Comparison of ENCODE assay signal across 24 cellular contexts in genomic region chr20:44707259-44707580, GRCh38. TPM values are rescaled to one million over a fixed set of nuclear protein-coding genes. Genes with fewer than 3 reads are reported as not detected.
"Had no signal": no experiment of that assay in that cellular context is flagged by ENCODE, and none has a peak within 500 bp of the region (broad histone marks: within the 10 kb centered on the region; RNA-seq: fewer than 3 reads in every experiment).

No MANE protein-coding gene starts in this region.

- H3K4me1 ChIP-seq: body of pancreas had no signal

- H3K27me3 ChIP-seq: body of pancreas, left lung, neural progenitor cell had no signal

- H3K4me3 ChIP-seq: body of pancreas, left lung, neural progenitor cell, SK-N-MC had no signal

- DNase-seq: activated CD4-positive, alpha-beta memory T cell treated with anti-CD3 and anti-CD28 coated beads, Interleukin-2, amount 10 ng/mL, durations not matched to agents 7 days and 5 days; activated CD4-positive, alpha-beta T cell treated with anti-CD3 and anti-CD28 coated beads, Interleukin-2, amount 10 ng/mL, durations not matched to agents 24 days and 14 days; activated effector memory CD4-positive, alpha-beta T cell treated with Interleukin-2 at 50 U/mL for 16 hours; activated naive CD4-positive, alpha-beta T cell treated with anti-CD3 and anti-CD28 coated beads for 36 hours; activated naive CD8-positive, alpha-beta T cell treated with anti-CD3 and anti-CD28 coated beads, Interleukin-2, amount 10 ng/mL, durations not matched to agents 7 days and 5 days; activated T-cell treated with anti-CD3 and anti-CD28 coated beads, Interleukin-2, amount 50 U/mL, for 72 hours; body of pancreas; effector memory CD4-positive, alpha-beta T cell; immature natural killer cell; left lung; naive thymus-derived CD8-positive, alpha-beta T cell; stimulated activated CD4-positive, alpha-beta T cell treated with anti-CD3 and anti-CD28 coated beads, Interleukin-12 subunit alpha, Interleukin-12 subunit beta, amount 100 ng/mL, for 4 hours; stimulated activated CD4-positive, alpha-beta T cell treated with anti-CD3 and anti-CD28 coated beads, Interleukin-4, amount 100 ng/mL, for 4 hours; SW 1271; T-helper 2 cell; trophoblast cell had no signal

- H3K27ac ChIP-seq: body of pancreas, left lung, neural progenitor cell, SK-N-MC had no signal

- ATAC-seq: activated CD4-positive, CD25-positive, alpha-beta regulatory T cell treated with anti-CD3 and anti-CD28 coated beads, Interleukin-2, amount 50 U/mL, for 24 hours; activated T-cell treated with anti-CD3 and anti-CD28 coated beads, Interleukin-2, amount 50 U/mL, for 72 hours; body of pancreas; left lung; naive thymus-derived CD8-positive, alpha-beta T cell had no signal

- H3K36me3 ChIP-seq: left lung, neural progenitor cell had no signal

- H3K9me3 ChIP-seq: body of pancreas, left lung had no signal

RNA-seq across cellular contexts. Expression of gene CCN5, which starts 7.9 kb away (rescaled TPM):
- total RNA-seq: activated CD4-positive, alpha-beta memory T cell treated with anti-CD3 and anti-CD28 coated beads, Interleukin-2, amount 10 ng/mL, durations not matched to agents 7 days and 5 days; activated CD4-positive, alpha-beta T cell treated with anti-CD3 and anti-CD28 coated beads, Interleukin-2, amount 10 ng/mL, durations not matched to agents 24 days and 14 days; activated naive CD4-positive, alpha-beta T cell treated with anti-CD3 and anti-CD28 coated beads for 36 hours; activated naive CD8-positive, alpha-beta T cell treated with anti-CD3 and anti-CD28 coated beads, Interleukin-2, amount 10 ng/mL, durations not matched to agents 7 days and 5 days; activated T-cell treated with anti-CD3 and anti-CD28 coated beads, Interleukin-2, amount 50 U/mL, for 72 hours; dermis microvascular lymphatic vessel endothelial cell; kidney epithelial cell; lung microvascular endothelial cell; mesothelial cell of epicardium; naive thymus-derived CD8-positive, alpha-beta T cell; progenitor cell of endocrine pancreas had no signal

RNA-seq across cellular contexts. Expression of gene KCNK15, which starts 38.4 kb away (rescaled TPM):
- total RNA-seq: activated CD4-positive, alpha-beta memory T cell treated with anti-CD3 and anti-CD28 coated beads, Interleukin-2, amount 10 ng/mL, durations not matched to agents 7 days and 5 days; activated naive CD8-positive, alpha-beta T cell treated with anti-CD3 and anti-CD28 coated beads, Interleukin-2, amount 10 ng/mL, durations not matched to agents 7 days and 5 days; dermis microvascular lymphatic vessel endothelial cell; lung microvascular endothelial cell; naive thymus-derived CD8-positive, alpha-beta T cell had no signal
